1 cellular context compared by ENCODE assay signal in the genomic region with DNA sequence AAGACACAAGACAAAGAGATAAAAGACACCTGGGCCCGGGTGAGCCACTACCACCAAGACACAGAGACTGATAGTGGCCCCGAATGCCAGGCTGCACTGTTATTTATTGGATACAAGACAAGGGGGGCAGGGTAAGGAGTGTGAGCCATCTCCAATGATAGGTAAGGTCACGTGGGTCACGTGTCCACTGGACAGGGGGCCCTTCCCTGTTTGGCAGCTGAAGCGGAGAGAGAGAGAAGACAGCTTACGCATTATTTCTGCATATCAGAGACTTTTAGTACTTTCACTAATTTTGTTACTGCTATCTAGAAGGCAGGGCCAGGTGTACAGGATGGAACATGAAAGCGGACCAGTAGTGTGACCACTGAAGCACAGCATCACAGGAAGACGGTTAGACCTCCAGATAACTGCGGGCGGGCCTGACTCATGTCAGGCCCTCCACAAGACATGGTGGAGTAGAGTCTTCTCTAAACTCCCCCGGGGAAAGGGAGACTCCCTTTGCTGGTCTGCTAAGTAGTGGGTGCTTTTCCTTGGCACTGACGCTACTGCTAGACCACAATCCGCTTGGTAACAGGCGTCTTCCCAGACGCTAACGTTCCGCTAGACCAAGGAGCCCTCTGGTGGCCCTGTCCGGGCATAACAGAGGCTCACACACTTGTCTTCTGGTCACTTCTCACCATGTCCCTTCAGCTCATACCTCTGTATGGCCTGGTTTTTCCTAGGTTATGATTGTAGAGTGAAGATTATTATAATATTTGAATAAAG.
TF ChIP-seq lines count a peak whose summit lies in the region.

No MANE protein-coding gene starts in this region.

TF ChIP-seq in HepG2, 621 proteins besides CTCF, POLR2A, EP300 and RAD21 (continued from another document):
- TF ChIP-seq ZBTB33 (CRISPR knock-in tag; IDR thresholded peaks at IDR 0.05) (peak; percentile 71), CBX1 (IDR thresholded peaks at IDR 0.05; ENCODE audit: low read depth) (peak; percentile 44), ZNF280D (CRISPR knock-in tag; IDR thresholded peaks at IDR 0.05) (peak; percentile 59; the same call in 1 of the 2 replicates), ZMYM4 (CRISPR knock-in tag; IDR thresholded peaks at IDR 0.05) (peak; percentile 35; the same call in 1 of the 2 replicates), SMC3 (IDR thresholded peaks at IDR 0.05; ENCODE audit: low read length) (peak; percentile 81), SALL1 (CRISPR knock-in tag; IDR thresholded peaks at IDR 0.05) (peak; percentile 21; the same call in 1 of the 2 replicates), THAP11 (CRISPR knock-in tag; IDR thresholded peaks at IDR 0.05) (peak; percentile 67), RBAK (CRISPR knock-in tag; IDR thresholded peaks at IDR 0.05) (0 out of 2 replicates have a peak, but pooled peaks have one; percentile 29), KDM2A (CRISPR knock-in tag; IDR thresholded peaks at IDR 0.05; ENCODE audit: borderline replicate concordance, low read depth) (peak; percentile 79; the same call in 1 of the 2 replicates), CBX5 (CRISPR knock-in tag; IDR thresholded peaks at IDR 0.05; ENCODE audit: borderline replicate concordance) (peak; percentile 76; the same call in 1 of the 2 replicates), ZNF143 (CRISPR knock-in tag; IDR thresholded peaks at IDR 0.05) (peak; percentile 38; the same call in 1 of the 2 replicates), STAG1 (CRISPR knock-in tag; IDR thresholded peaks at IDR 0.05) (peak; percentile 87)
TF ChIP-seq in HepG2: peak in this region for 13; not testable (repeated sequence) for 608.
